In genomic region chrX:53319614-53320542, GRCh38 we compare ENCODE assay signal across 8 cellular contexts. TPM values are rescaled to one million over a fixed set of nuclear protein-coding genes. Genes with fewer than 3 reads are reported as not detected.
DNase-seq lines count a peak whose midpoint lies in the region; ATAC-seq and TF ChIP-seq lines count a peak whose summit lies in the region.

No MANE protein-coding gene starts in this region.

- H3K4me1 Mint-ChIP-seq in activated CD8-positive, alpha-beta T cell treated with anti-CD3 and anti-CD28 coated beads for 36 hours (ENCODE audit: low read depth): peaks cover 12% of the 10 kb centered on the region

- no peaks in the 10 kb centered on the region for H3K36me3 Mint-ChIP-seq in activated CD8-positive, alpha-beta T cell treated with anti-CD3 and anti-CD28 coated beads for 36 hours (ENCODE audit: low read depth)

- H4K20me1 ChIP-seq in smooth muscle cell (ENCODE audit: low read depth): no peaks in the 10 kb centered on the region

- H3F3A ChIP-seq in smooth muscle cell (ENCODE audit: low read depth): no peaks in the 10 kb centered on the region

- H3K27me3 ChIP-seq in iPS-15b (ENCODE audit: control insufficient read depth, insufficient read depth, low read length) (peaks cover 25% of the 10 kb centered on the region), smooth muscle cell (ENCODE audit: low read depth) (peaks cover 43% of the 10 kb centered on the region)

- 51% methylated on average over 22 of the region's 32 CpGs for WGBS in smooth muscle cell (ENCODE audit: low lambda C conversion rate)

- intact Hi-C loops in activated CD8-positive, alpha-beta T cell treated with anti-CD3 and anti-CD28 coated beads for 36 hours (cut with micrococcal nuclease): no loop called here

- H3K9me3 ChIP-seq in iPS-15b (ENCODE audit: control insufficient read depth, insufficient read depth, low read length): no peaks in the 10 kb centered on the region
- no peaks in the 10 kb centered on the region for H3K9me3 ChIP-seq in smooth muscle cell (replicated peaks; ENCODE audit: low read depth)

- TF ChIP-seq CTCF in activated CD8-positive, alpha-beta T cell treated with anti-CD3 and anti-CD28 coated beads for 36 hours (IDR thresholded peaks at IDR 0.05): no peak
- no peak for TF ChIP-seq CTCF in smooth muscle cell (IDR thresholded peaks at IDR 0.05; ENCODE audit: borderline replicate concordance, insufficient read depth, poor library complexity, severe bottlenecking)

- ATAC-seq in activated CD8-positive, alpha-beta T cell treated with anti-CD3 and anti-CD28 coated beads for 36 hours: no peak
- ATAC-seq in GM21528 (IDR thresholded peaks at IDR 0.05; ENCODE audit: low FRiP score, unreplicated experiment): no peak
- no peak for ATAC-seq in GM18520 (IDR thresholded peaks at IDR 0.05; ENCODE audit: unreplicated experiment)

- H3K36me3 ChIP-seq in iPS-15b (ENCODE audit: control insufficient read depth, insufficient read depth, low read length): no peaks in the 10 kb centered on the region
- H3K36me3 ChIP-seq in smooth muscle cell (ENCODE audit: low read depth): no peaks in the 10 kb centered on the region

- H3K4me3 ChIP-seq in iPS-15b (ENCODE audit: low read depth, low read length) (peak overlapping the region; percentile 52), smooth muscle cell (peak overlapping the region; percentile 55)

- no peaks in the 10 kb centered on the region for H3K9me3 Mint-ChIP-seq in activated CD8-positive, alpha-beta T cell treated with anti-CD3 and anti-CD28 coated beads for 36 hours

- CTCF ChIA-PET in activated CD8-positive, alpha-beta T cell treated with anti-CD3 and anti-CD28 coated beads for 36 hours (lab: Charles Lee): interaction anchor here (0.8 to 5.9 kb wide), 8 partner anchors 10 to 162 kb away, joined by 3 to 57 read pairs (median 5); no protein-coding TSS in a partner anchor

- H3K27me3 Mint-ChIP-seq in activated CD8-positive, alpha-beta T cell treated with anti-CD3 and anti-CD28 coated beads for 36 hours: peaks cover 40% of the 10 kb centered on the region

- POLR2A ChIA-PET in activated CD8-positive, alpha-beta T cell treated with anti-CD3 and anti-CD28 coated beads for 36 hours (lab: Charles Lee): interaction anchor here (0.7 kb wide), 1 partner anchor 740 kb away, joined by 3 read pairs; no protein-coding TSS in a partner anchor

- H3K9ac ChIP-seq in iPS-15b (ENCODE audit: low read depth, low read length) (no peak overlapping the region), smooth muscle cell (ENCODE audit: low read depth) (no peak overlapping the region)

- no peak overlapping the region for H3K27ac Mint-ChIP-seq in activated CD8-positive, alpha-beta T cell treated with anti-CD3 and anti-CD28 coated beads for 36 hours

- no peaks in the 10 kb centered on the region for H3K79me2 ChIP-seq in smooth muscle cell (ENCODE audit: low read depth)

- peak overlapping the region; percentile 67 for H3K4me3 Mint-ChIP-seq in activated CD8-positive, alpha-beta T cell treated with anti-CD3 and anti-CD28 coated beads for 36 hours

- H2AFZ ChIP-seq in smooth muscle cell (ENCODE audit: low read depth): no peak overlapping the region

- H3K4me1 ChIP-seq in iPS-15b (ENCODE audit: control insufficient read depth, insufficient read depth, low read length) (peaks cover 11% of the 10 kb centered on the region), smooth muscle cell (ENCODE audit: low read depth) (no peaks in the 10 kb centered on the region)

- DNase-seq in DMS53 (lab: John Stamatoyannopoulos, UW): peak; percentile 42
- no peak for DNase-seq in DMS53 treated with DMSO at 0.1 percent for 48 hours (lab: John Stamatoyannopoulos, UW; ENCODE audit: unreplicated experiment)
- peak; percentile 17 for DNase-seq in activated CD8-positive, alpha-beta T cell treated with anti-CD3 and anti-CD28 coated beads for 36 hours
- DNase-seq in smooth muscle cell (lab: John Stamatoyannopoulos, UW; ENCODE audit: unreplicated experiment): no peak
- DNase-seq in midbrain (lab: John Stamatoyannopoulos, UW): no peak

- peak overlapping the region; percentile 89 for H3K4me2 ChIP-seq in smooth muscle cell

- no peak overlapping the region for H3K27ac ChIP-seq in smooth muscle cell (ENCODE audit: low read depth)

RNA-seq across cellular contexts. Expression of gene IQSEC2, which starts 38.5 kb away (rescaled TPM):
- total RNA-seq in activated CD8-positive, alpha-beta T cell treated with anti-CD3 and anti-CD28 coated beads for 36 hours: under 1 TPM; 0.05 to 0.07 TPM
- total RNA-seq in smooth muscle cell: 3.8 and 6.9 TPM in 2 replicates
- polyA plus RNA-seq in smooth muscle cell: 4.2 and 5.2 TPM in 2 replicates

Comparison
In these comparisons a context has a peak if more than half of its experiments do, and no peak if none do; other contexts are left out.
1. DNase-seq: peak in DMS53 (single experiment) and activated CD8-positive, alpha-beta T cell treated with anti-CD3 and anti-CD28 coated beads for 36 hours (single experiment); none in DMS53 treated with DMSO at 0.1 percent for 48 hours (single experiment), smooth muscle cell (single experiment) and midbrain (single experiment).